2 cellular contexts compared by ENCODE assay signal in the genomic region with DNA sequence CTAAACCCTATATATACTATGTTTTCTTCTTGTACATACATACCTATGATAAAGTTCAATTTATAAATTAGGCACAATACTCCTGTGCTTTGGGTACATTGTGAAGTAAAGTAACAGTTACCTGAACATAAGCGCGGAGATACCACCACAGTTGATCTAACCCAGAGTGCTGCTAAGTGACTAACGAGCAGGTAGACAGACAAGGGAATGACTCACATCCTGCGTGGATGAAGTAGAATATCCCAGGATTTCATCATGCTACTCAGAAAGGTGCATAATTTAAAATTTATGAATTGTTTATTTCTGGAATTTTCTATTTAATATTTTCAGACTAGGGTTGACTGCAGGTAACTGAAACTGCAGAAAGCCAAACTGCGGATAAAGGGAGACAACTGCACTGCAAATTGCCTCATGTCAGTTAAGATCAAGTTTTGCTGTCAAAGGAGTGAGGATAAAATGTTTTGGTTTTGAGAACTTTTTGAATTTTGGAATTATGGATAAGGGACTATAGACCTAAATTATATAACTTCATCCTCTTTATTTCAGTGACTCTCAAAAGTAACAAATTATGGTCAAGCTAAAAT.
TF ChIP-seq lines count a peak whose summit lies in the region.

No MANE protein-coding gene starts in this region.

TF ChIP-seq in A549, 52 proteins besides CTCF, POLR2A, EP300 and RAD21 (continued from another document):
- TF ChIP-seq CEBPB (IDR thresholded peaks at IDR 0.05) (peak; percentile 63 to 78), JUN (IDR thresholded peaks at IDR 0.05) (peak; percentile 87 to 94; a peak in 4 of 5 replicates), ZNF302 (CRISPR knock-in tag; IDR thresholded peaks at IDR 0.05) (no peak)

TF ChIP-seq in HEK293, 187 proteins besides CTCF, POLR2A, EP300 and RAD21 (continued from another document):
- TF ChIP-seq, protein P1, sequence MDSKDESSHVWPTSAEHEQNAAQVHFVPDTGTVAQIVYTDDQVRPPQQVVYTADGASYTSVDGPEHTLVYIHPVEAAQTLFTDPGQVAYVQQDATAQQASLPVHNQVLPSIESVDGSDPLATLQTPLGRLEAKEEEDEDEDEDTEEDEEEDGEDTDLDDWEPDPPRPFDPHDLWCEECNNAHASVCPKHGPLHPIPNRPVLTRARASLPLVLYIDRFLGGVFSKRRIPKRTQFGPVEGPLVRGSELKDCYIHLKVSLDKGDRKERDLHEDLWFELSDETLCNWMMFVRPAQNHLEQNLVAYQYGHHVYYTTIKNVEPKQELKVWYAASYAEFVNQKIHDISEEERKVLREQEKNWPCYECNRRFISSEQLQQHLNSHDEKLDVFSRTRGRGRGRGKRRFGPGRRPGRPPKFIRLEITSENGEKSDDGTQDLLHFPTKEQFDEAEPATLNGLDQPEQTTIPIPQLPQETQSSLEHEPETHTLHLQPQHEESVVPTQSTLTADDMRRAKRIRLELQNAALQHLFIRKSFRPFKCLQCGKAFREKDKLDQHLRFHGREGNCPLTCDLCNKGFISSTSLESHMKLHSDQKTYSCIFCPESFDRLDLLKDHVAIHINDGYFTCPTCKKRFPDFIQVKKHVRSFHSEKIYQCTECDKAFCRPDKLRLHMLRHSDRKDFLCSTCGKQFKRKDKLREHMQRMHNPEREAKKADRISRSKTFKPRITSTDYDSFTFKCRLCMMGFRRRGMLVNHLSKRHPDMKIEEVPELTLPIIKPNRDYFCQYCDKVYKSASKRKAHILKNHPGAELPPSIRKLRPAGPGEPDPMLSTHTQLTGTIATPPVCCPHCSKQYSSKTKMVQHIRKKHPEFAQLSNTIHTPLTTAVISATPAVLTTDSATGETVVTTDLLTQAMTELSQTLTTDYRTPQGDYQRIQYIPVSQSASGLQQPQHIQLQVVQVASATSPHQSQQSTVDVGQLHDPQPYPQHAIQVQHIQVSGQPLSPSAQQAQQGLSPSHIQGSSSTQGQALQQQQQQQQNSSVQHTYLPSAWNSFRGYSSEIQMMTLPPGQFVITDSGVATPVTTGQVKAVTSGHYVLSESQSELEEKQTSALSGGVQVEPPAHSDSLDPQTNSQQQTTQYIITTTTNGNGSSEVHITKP (tag by site-specific recombination; IDR thresholded peaks at IDR 0.05), result 0 out of 2 replicates have a peak, but pooled peaks have one; percentile 21
